Comparison of ENCODE assay signal across 8 cellular contexts in genomic region chr6:32189742-32190053, GRCh38. TPM values are rescaled to one million over a fixed set of nuclear protein-coding genes. Genes with fewer than 3 reads are reported as not detected.
DNase-seq lines count a peak whose midpoint lies in the region; ATAC-seq, FAIRE-seq and TF ChIP-seq lines count a peak whose summit lies in the region.

No MANE protein-coding gene starts in this region.

- ATAC-seq in activated T-cell treated with anti-CD3 and anti-CD28 coated beads, Interleukin-2, amount 50 U/mL, for 4 hours = no peak
- ATAC-seq in lung (ENCODE audit: insufficient read depth, low FRiP score) (no peak), HG03108 (IDR thresholded peaks at IDR 0.05; ENCODE audit: unreplicated experiment) (no peak)

- no peaks in the 10 kb centered on the region for H3K9me3 Mint-ChIP-seq in activated T-cell treated with anti-CD3 and anti-CD28 coated beads, Interleukin-2, amount 50 U/mL, for 4 hours

- no peak for FAIRE-seq in bronchial epithelial cell (lab: Jason Lieb, UNC)

- H3K36me3 ChIP-seq in bronchial epithelial cell (ENCODE audit: control insufficient read depth, insufficient read depth, low read length) (peaks cover 5% of the 10 kb centered on the region), lung (ENCODE audit: control insufficient read depth in 2 of 2, insufficient read depth in 2 of 2, low read length in 2 of 2) (peaks cover 0 to 11% of the 10 kb centered on the region in 2 donors), transverse colon (peaks cover 0 to 7% (median 0%) of the 10 kb centered on the region in 4 donors)

- peaks cover 0 to 17% of the 10 kb centered on the region in 2 donors for H3K4me1 ChIP-seq in lung (ENCODE audit: control insufficient read depth in 2 of 2, insufficient read depth in 2 of 2, low read length in 2 of 2)
- H3K4me1 ChIP-seq in transverse colon = peaks cover 17 to 65% (median 42%) of the 10 kb centered on the region in 4 donors

- H3K36me3 Mint-ChIP-seq in activated T-cell treated with anti-CD3 and anti-CD28 coated beads, Interleukin-2, amount 50 U/mL, for 4 hours (ENCODE audit: insufficient read depth) = peaks cover 19% of the 10 kb centered on the region

- H3K27me3 ChIP-seq in bronchial epithelial cell (ENCODE audit: control insufficient read depth, insufficient read depth, low read length) = no peaks in the 10 kb centered on the region
- no peaks in the 10 kb centered on the region for H3K27me3 ChIP-seq in lung (ENCODE audit: control insufficient read depth, insufficient read depth)
- H3K27me3 ChIP-seq in transverse colon = no peaks in the 10 kb centered on the region

- H3K27ac ChIP-seq in lung (ENCODE audit: low read depth in 1 of 2, low read length in 1 of 2) = peak overlapping the region; percentile 69 to 97
- H3K27ac ChIP-seq in transverse colon = peak overlapping the region; percentile 92 to 98 (median 98)

- 2 to 6% methylated on average over 7 to 23 of the region's 23 CpGs for WGBS in lung, 2 donors
- 11% methylated on average over 11 of the region's 23 CpGs; no CpG with 5 or more reads in 1 of the 2 donors for WGBS in transverse colon (ENCODE audit: low coverage in 1 of 2), 2 donors

- TF ChIP-seq EP300 in transverse colon (IDR thresholded peaks at IDR 0.05; ENCODE audit: low read depth) = no peak

- in situ Hi-C loops in transverse colon (cut with MboI; ENCODE audit: low pct_ligation_motif_present in 1 of 4, low pct_unique_long_range_greater_than_20kb in 1 of 4, low sequenced_read_pairs in 3 of 4) = no loop called here

- peak overlapping the region; percentile 88 for H3K4me3 Mint-ChIP-seq in activated T-cell treated with anti-CD3 and anti-CD28 coated beads, Interleukin-2, amount 50 U/mL, for 4 hours

- no peak for DNase-seq in activated T-cell treated with anti-CD3 and anti-CD28 coated beads, Interleukin-2, amount 50 U/mL, for 4 hours
- DNase-seq in activated T-cell treated with anti-CD3 and anti-CD28 coated beads for 4 hours (no peak), bronchial epithelial cell (ENCODE audit: low read depth) (no peak), lung (ENCODE audit: low spot score) (no peak), transverse colon (no peak), NK-92 (lab: John Stamatoyannopoulos, UW; ENCODE audit: unreplicated experiment) (no peak), AML-193 (lab: John Stamatoyannopoulos, UW) (no peak)

- TF ChIP-seq CTCF in bronchial epithelial cell (IDR thresholded peaks at IDR 0.05; ENCODE audit: insufficient read depth, low read length, severe bottlenecking) (no peak), lung (IDR thresholded peaks at IDR 0.05; ENCODE audit: control extremely low read depth, extremely low read depth) (no peak), transverse colon (IDR thresholded peaks at IDR 0.05) (no peak)

- H3K9me3 ChIP-seq in lung (ENCODE audit: control insufficient read depth in 2 of 2, insufficient read depth in 1 of 2, low read length in 1 of 2) = no peaks in the 10 kb centered on the region
- H3K9me3 ChIP-seq in transverse colon = no peaks in the 10 kb centered on the region

- intact Hi-C loops in transverse colon (cut with DNase I; ENCODE audit: low total_unique reads) = loop anchor here (2.0 kb wide), 1 partner anchor 37 kb away; no protein-coding TSS in a partner anchor

- H3K27me3 Mint-ChIP-seq in activated T-cell treated with anti-CD3 and anti-CD28 coated beads, Interleukin-2, amount 50 U/mL, for 4 hours (ENCODE audit: low read depth) = no peaks in the 10 kb centered on the region

- TF ChIP-seq POLR2A in transverse colon (IDR thresholded peaks at IDR 0.05) = no peak

- H3K4me1 Mint-ChIP-seq in activated T-cell treated with anti-CD3 and anti-CD28 coated beads, Interleukin-2, amount 50 U/mL, for 4 hours (ENCODE audit: low read depth) = peaks cover 72% of the 10 kb centered on the region

- H3K4me3 ChIP-seq in bronchial epithelial cell (ENCODE audit: low read depth, low read length) (peak overlapping the region; percentile 58), lung (peak overlapping the region; percentile 60), transverse colon (peak overlapping the region; percentile 77 to 95 (median 86))

RNA-seq across cellular contexts. Expression of gene PBX2, which starts 0.3 kb away (rescaled TPM):
- total RNA-seq in activated T-cell treated with anti-CD3 and anti-CD28 coated beads, Interleukin-2, amount 50 U/mL, for 4 hours = 10 to 100 TPM; 62.2 to 68.2 (median 64.0) TPM
- 16.3 and 19.3 TPM in 2 replicates for total RNA-seq in bronchial epithelial cell
- 100 to 1,000 TPM in 1 of 2 donors, 10 to 100 TPM in 1; 86.7 to 128 TPM for total RNA-seq in lung
- 10 to 100 TPM; 56.0 to 85.2 TPM for polyA plus RNA-seq in lung
- total RNA-seq in transverse colon = 10 to 100 TPM; 34.4 to 87.5 (median 41.3) TPM

RNA-seq across cellular contexts. Expression of gene GPSM3, which starts 2.7 kb away (rescaled TPM):
- total RNA-seq in activated T-cell treated with anti-CD3 and anti-CD28 coated beads, Interleukin-2, amount 50 U/mL, for 4 hours = 10 to 100 TPM; 37.1 to 47.6 (median 43.4) TPM
- total RNA-seq in bronchial epithelial cell (0.64 and 0.79 TPM in 2 replicates), lung (10 to 100 TPM in 1 of 2 donors, 1 to 10 TPM in 1; 8.1 to 54.0 TPM), transverse colon (1 to 10 TPM in 3 of 4 donors, under 1 TPM in 1; 1.00 to 8.6 (median 6.7) TPM)
- polyA plus RNA-seq in lung = 100 to 1,000 TPM in 1 of 2 donors, 10 to 100 TPM in 1; 40.7 to 145 TPM

RNA-seq across cellular contexts. Expression of gene AGER, which starts 5.6 kb away (rescaled TPM):
- 10 to 100 TPM in 2 of 3 donors, 1 to 10 TPM in 1; 8.9 to 14.7 (median 13.0) TPM for total RNA-seq in activated T-cell treated with anti-CD3 and anti-CD28 coated beads, Interleukin-2, amount 50 U/mL, for 4 hours
- total RNA-seq in bronchial epithelial cell (0.26 TPM in 2 replicates), lung (100 to 1,000 TPM; 178 to 342 TPM), transverse colon (1 to 10 TPM; 1.1 to 9.0 (median 2.7) TPM)
- 1,000 to 10,000 TPM in 1 of 2 donors, 100 to 1,000 TPM in 1; 352 to 1,487 TPM for polyA plus RNA-seq in lung

RNA-seq across cellular contexts. Expression of gene RNF5, which starts 11.5 kb away (rescaled TPM):
- total RNA-seq in activated T-cell treated with anti-CD3 and anti-CD28 coated beads, Interleukin-2, amount 50 U/mL, for 4 hours = 10 to 100 TPM; 40.1 to 49.6 (median 47.1) TPM
- total RNA-seq in bronchial epithelial cell (29.2 and 50.5 TPM in 2 replicates), lung (10 to 100 TPM; 45.2 to 66.7 TPM), transverse colon (100 to 1,000 TPM in 3 of 4 donors, 10 to 100 TPM in 1; 36.0 to 212 (median 120) TPM)
- 10 to 100 TPM; 56.3 to 94.4 TPM for polyA plus RNA-seq in lung

RNA-seq across cellular contexts. Expression of gene AGPAT1, which starts 13.8 kb away (rescaled TPM):
- total RNA-seq in activated T-cell treated with anti-CD3 and anti-CD28 coated beads, Interleukin-2, amount 50 U/mL, for 4 hours = 10 to 100 TPM; 27.3 to 28.2 (median 28.1) TPM
- total RNA-seq in bronchial epithelial cell (5.8 and 9.0 TPM in 2 replicates), lung (10 to 100 TPM; 24.7 to 52.6 TPM), transverse colon (10 to 100 TPM; 17.9 to 67.2 (median 50.1) TPM)
- polyA plus RNA-seq in lung = 10 to 100 TPM; 32.1 to 48.9 TPM

Comparison
In these comparisons a context has a peak if more than half of its experiments do, and no peak if none do; other contexts are left out.
1. RNA of gene AGER, which starts 5.6 kb away (total RNA-seq): 178 to 342 TPM in lung; 8.9 to 14.7 TPM in activated T-cell treated with anti-CD3 and anti-CD28 coated beads, Interleukin-2, amount 50 U/mL, for 4 hours, 1.1 to 9.0 TPM in transverse colon and 0.26 TPM in bronchial epithelial cell; every median in the first group is over 10 times any median in the second.
2. Peak in every context shown above with its lines, with median percentiles within 50 percentile points of each other: H3K4me3 ChIP-seq.